ENCODE assay signal across 1 cellular context in the genomic region with DNA sequence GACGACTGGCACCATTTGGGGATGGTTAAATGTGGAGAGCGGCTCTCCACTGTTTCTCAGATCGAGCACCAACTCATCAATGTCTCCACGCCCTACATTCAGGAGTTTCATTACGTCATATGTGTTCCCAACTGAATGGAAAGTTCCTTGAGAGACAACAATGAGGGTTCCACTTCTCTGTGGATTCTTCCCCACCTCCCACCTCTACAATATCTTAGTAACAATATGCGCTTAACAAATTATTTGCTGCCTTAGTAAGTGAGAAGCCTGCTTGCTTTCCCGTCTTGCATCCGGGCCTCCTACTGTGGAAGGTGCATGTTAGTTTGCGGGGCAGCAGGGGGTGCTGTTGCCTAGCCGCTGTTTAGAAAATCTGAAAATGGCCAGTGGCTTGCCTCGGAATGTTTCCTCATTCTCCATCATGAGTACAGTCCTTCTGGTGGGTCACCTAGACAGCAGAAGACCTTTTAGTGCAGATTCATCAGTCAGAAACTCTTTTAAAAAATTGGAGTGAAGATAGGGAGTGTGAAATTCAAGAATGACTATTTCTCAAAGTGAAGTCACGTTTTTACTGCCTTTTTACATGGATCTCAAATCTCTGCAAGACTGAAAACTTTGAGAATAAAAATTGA.
TF ChIP-seq lines count a peak whose summit lies in the region.

No MANE protein-coding gene starts in this region.

TF ChIP-seq in K562, 482 proteins besides CTCF, POLR2A, EP300 and RAD21 (continued from another document and continues in another):
- TF ChIP-seq, protein P1, sequence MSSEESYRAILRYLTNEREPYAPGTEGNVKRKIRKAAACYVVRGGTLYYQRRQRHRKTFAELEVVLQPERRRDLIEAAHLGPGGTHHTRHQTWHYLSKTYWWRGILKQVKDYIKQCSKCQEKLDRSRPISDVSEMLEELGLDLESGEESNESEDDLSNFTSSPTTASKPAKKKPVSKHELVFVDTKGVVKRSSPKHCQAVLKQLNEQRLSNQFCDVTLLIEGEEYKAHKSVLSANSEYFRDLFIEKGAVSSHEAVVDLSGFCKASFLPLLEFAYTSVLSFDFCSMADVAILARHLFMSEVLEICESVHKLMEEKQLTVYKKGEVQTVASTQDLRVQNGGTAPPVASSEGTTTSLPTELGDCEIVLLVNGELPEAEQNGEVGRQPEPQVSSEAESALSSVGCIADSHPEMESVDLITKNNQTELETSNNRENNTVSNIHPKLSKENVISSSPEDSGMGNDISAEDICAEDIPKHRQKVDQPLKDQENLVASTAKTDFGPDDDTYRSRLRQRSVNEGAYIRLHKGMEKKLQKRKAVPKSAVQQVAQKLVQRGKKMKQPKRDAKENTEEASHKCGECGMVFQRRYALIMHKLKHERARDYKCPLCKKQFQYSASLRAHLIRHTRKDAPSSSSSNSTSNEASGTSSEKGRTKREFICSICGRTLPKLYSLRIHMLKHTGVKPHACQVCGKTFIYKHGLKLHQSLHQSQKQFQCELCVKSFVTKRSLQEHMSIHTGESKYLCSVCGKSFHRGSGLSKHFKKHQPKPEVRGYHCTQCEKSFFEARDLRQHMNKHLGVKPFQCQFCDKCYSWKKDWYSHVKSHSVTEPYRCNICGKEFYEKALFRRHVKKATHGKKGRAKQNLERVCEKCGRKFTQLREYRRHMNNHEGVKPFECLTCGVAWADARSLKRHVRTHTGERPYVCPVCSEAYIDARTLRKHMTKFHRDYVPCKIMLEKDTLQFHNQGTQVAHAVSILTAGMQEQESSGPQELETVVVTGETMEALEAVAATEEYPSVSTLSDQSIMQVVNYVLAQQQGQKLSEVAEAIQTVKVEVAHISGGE (CRISPR knock-in tag; IDR thresholded peaks at IDR 0.05) = no peak
- no peak for TF ChIP-seq ZZZ3 (IDR thresholded peaks at IDR 0.05)
- no peak for TF ChIP-seq MEIS2 (IDR thresholded peaks at IDR 0.05; ENCODE audit: partially characterized antibody)
- TF ChIP-seq SMAD4 (CRISPR knock-in tag; conservative IDR thresholded peaks at IDR 0.05) = no peak
- TF ChIP-seq ZNF507 (tag; conservative IDR thresholded peaks at IDR 0.05) = no peak
- TF ChIP-seq, protein P2, sequence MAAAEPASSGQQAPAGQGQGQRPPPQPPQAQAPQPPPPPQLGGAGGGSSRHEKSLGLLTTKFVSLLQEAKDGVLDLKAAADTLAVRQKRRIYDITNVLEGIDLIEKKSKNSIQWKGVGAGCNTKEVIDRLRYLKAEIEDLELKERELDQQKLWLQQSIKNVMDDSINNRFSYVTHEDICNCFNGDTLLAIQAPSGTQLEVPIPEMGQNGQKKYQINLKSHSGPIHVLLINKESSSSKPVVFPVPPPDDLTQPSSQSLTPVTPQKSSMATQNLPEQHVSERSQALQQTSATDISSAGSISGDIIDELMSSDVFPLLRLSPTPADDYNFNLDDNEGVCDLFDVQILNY (CRISPR knock-in tag; IDR thresholded peaks at IDR 0.05) = no peak
- TF ChIP-seq ADNP (tag; IDR thresholded peaks at IDR 0.05) = no peak
- no peak for TF ChIP-seq PML (IDR thresholded peaks at IDR 0.05; ENCODE audit: low read length)
- TF ChIP-seq RFX7 (CRISPR knock-in tag; IDR thresholded peaks at IDR 0.05) = no peak
- TF ChIP-seq, protein P3, sequence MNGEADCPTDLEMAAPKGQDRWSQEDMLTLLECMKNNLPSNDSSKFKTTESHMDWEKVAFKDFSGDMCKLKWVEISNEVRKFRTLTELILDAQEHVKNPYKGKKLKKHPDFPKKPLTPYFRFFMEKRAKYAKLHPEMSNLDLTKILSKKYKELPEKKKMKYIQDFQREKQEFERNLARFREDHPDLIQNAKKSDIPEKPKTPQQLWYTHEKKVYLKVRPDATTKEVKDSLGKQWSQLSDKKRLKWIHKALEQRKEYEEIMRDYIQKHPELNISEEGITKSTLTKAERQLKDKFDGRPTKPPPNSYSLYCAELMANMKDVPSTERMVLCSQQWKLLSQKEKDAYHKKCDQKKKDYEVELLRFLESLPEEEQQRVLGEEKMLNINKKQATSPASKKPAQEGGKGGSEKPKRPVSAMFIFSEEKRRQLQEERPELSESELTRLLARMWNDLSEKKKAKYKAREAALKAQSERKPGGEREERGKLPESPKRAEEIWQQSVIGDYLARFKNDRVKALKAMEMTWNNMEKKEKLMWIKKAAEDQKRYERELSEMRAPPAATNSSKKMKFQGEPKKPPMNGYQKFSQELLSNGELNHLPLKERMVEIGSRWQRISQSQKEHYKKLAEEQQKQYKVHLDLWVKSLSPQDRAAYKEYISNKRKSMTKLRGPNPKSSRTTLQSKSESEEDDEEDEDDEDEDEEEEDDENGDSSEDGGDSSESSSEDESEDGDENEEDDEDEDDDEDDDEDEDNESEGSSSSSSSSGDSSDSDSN (IDR thresholded peaks at IDR 0.05; ENCODE audit: borderline replicate concordance in 1 of 2, low read depth in 2 of 2, low read length in 2 of 2) = no peak
- TF ChIP-seq ZNF696 (CRISPR knock-in tag; conservative IDR thresholded peaks at IDR 0.05) = no peak
- no peak for TF ChIP-seq CBFA2T2 (conservative IDR thresholded peaks at IDR 0.05)
- TF ChIP-seq STAG1 (CRISPR knock-in tag; IDR thresholded peaks at IDR 0.05; ENCODE audit: borderline replicate concordance) = peak; percentile 69; the same call in 1 of the 2 replicates
- TF ChIP-seq ATF1 (CRISPR knock-in tag; IDR thresholded peaks at IDR 0.05) = no peak
- TF ChIP-seq ATF1 (tag; IDR thresholded peaks at IDR 0.05) = 0 out of 2 replicates have a peak, but pooled peaks have one; percentile 21
- TF ChIP-seq KLF1 (tag; IDR thresholded peaks at IDR 0.05) = no peak
- TF ChIP-seq SMC3 (conservative IDR thresholded peaks at IDR 0.05; ENCODE audit: insufficient read depth, low read depth, low read length) = peak; percentile 72
- TF ChIP-seq ZNF561 (CRISPR knock-in tag; conservative IDR thresholded peaks at IDR 0.05) = no peak
- TF ChIP-seq WHSC1 (IDR thresholded peaks at IDR 0.05; ENCODE audit: low read length) = no peak
- TF ChIP-seq HDAC2 (IDR thresholded peaks at IDR 0.05) = no peak
- TF ChIP-seq ZNF408 (CRISPR knock-in tag; IDR thresholded peaks at IDR 0.05; ENCODE audit: low read depth) = no peak
- TF ChIP-seq NFIC (IDR thresholded peaks at IDR 0.05) = no peak
- TF ChIP-seq ZFX (CRISPR knock-in tag; IDR thresholded peaks at IDR 0.05) = no peak
- TF ChIP-seq NR1H2 (CRISPR knock-in tag; IDR thresholded peaks at IDR 0.05) = no peak
- TF ChIP-seq, protein P4, sequence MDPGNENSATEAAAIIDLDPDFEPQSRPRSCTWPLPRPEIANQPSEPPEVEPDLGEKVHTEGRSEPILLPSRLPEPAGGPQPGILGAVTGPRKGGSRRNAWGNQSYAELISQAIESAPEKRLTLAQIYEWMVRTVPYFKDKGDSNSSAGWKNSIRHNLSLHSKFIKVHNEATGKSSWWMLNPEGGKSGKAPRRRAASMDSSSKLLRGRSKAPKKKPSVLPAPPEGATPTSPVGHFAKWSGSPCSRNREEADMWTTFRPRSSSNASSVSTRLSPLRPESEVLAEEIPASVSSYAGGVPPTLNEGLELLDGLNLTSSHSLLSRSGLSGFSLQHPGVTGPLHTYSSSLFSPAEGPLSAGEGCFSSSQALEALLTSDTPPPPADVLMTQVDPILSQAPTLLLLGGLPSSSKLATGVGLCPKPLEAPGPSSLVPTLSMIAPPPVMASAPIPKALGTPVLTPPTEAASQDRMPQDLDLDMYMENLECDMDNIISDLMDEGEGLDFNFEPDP (CRISPR knock-in tag; IDR thresholded peaks at IDR 0.05) = no peak
- TF ChIP-seq GTF2E2 (tag; IDR thresholded peaks at IDR 0.05) = no peak
- TF ChIP-seq PHF8 (IDR thresholded peaks at IDR 0.05; ENCODE audit: borderline replicate concordance, low read length) = no peak
- TF ChIP-seq TEAD1 (CRISPR knock-in tag; IDR thresholded peaks at IDR 0.05) = 0 out of 4 replicates have a peak, but pooled peaks of 1 of the 2 experiments have one; percentile 38
- TF ChIP-seq NFIX (CRISPR knock-in tag; IDR thresholded peaks at IDR 0.05; ENCODE audit: low read depth) = no peak
- TF ChIP-seq, protein P5, sequence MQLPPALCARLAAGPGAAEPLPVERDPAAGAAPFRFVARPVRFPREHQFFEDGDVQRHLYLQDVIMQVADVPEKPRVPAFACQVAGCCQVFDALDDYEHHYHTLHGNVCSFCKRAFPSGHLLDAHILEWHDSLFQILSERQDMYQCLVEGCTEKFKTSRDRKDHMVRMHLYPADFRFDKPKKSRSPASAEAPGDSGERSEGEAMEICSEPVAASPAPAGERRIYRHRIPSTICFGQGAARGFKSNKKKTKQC (CRISPR knock-in tag; IDR thresholded peaks at IDR 0.05) = no peak
- no peak for TF ChIP-seq RBM22 (IDR thresholded peaks at IDR 0.05; ENCODE audit: low read depth, low read length, poor library complexity, severe bottlenecking)
- TF ChIP-seq, protein P6, sequence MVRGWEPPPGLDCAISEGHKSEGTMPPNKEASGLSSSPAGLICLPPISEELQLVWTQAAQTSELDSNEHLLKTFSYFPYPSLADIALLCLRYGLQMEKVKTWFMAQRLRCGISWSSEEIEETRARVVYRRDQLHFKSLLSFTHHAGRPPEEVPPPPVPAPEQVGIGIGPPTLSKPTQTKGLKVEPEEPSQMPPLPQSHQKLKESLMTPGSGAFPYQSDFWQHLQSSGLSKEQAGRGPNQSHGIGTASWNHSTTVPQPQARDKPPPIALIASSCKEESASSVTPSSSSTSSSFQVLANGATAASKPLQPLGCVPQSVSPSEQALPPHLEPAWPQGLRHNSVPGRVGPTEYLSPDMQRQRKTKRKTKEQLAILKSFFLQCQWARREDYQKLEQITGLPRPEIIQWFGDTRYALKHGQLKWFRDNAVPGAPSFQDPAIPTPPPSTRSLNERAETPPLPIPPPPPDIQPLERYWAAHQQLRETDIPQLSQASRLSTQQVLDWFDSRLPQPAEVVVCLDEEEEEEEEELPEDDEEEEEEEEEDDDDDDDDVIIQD (CRISPR knock-in tag; IDR thresholded peaks at IDR 0.05) = no peak
- TF ChIP-seq MAZ (CRISPR knock-in tag; conservative IDR thresholded peaks at IDR 0.05 in 1 of 2, IDR thresholded peaks at IDR 0.05 in 1 of 2) = no peak
- TF ChIP-seq SAFB2 (IDR thresholded peaks at IDR 0.05; ENCODE audit: borderline replicate concordance, low read depth, low read length, severe bottlenecking) = no peak
- TF ChIP-seq, protein P7, sequence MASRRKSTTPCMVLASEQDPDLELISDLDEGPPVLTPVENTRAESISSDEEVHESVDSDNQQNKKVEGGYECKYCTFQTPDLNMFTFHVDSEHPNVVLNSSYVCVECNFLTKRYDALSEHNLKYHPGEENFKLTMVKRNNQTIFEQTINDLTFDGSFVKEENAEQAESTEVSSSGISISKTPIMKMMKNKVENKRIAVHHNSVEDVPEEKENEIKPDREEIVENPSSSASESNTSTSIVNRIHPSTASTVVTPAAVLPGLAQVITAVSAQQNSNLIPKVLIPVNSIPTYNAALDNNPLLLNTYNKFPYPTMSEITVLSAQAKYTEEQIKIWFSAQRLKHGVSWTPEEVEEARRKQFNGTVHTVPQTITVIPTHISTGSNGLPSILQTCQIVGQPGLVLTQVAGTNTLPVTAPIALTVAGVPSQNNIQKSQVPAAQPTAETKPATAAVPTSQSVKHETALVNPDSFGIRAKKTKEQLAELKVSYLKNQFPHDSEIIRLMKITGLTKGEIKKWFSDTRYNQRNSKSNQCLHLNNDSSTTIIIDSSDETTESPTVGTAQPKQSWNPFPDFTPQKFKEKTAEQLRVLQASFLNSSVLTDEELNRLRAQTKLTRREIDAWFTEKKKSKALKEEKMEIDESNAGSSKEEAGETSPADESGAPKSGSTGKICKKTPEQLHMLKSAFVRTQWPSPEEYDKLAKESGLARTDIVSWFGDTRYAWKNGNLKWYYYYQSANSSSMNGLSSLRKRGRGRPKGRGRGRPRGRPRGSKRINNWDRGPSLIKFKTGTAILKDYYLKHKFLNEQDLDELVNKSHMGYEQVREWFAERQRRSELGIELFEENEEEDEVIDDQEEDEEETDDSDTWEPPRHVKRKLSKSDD (conservative IDR thresholded peaks at IDR 0.05; ENCODE audit: low read length) = no peak
- TF ChIP-seq, protein P8, sequence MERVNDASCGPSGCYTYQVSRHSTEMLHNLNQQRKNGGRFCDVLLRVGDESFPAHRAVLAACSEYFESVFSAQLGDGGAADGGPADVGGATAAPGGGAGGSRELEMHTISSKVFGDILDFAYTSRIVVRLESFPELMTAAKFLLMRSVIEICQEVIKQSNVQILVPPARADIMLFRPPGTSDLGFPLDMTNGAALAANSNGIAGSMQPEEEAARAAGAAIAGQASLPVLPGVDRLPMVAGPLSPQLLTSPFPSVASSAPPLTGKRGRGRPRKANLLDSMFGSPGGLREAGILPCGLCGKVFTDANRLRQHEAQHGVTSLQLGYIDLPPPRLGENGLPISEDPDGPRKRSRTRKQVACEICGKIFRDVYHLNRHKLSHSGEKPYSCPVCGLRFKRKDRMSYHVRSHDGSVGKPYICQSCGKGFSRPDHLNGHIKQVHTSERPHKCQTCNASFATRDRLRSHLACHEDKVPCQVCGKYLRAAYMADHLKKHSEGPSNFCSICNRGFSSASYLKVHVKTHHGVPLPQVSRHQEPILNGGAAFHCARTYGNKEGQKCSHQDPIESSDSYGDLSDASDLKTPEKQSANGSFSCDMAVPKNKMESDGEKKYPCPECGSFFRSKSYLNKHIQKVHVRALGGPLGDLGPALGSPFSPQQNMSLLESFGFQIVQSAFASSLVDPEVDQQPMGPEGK (CRISPR knock-in tag; IDR thresholded peaks at IDR 0.05; ENCODE audit: borderline replicate concordance) = no peak
- TF ChIP-seq PHF20 (IDR thresholded peaks at IDR 0.05; ENCODE audit: partially characterized antibody) = no peak
- no peak for TF ChIP-seq CBX5 (IDR thresholded peaks at IDR 0.05; ENCODE audit: borderline replicate concordance, low read depth)
- TF ChIP-seq ZNF354B (CRISPR knock-in tag; IDR thresholded peaks at IDR 0.05) = no peak
- TF ChIP-seq SNRNP70 (optimal IDR thresholded peaks at IDR 0.05; ENCODE audit: low read depth, low read length) = no peak
- no peak for TF ChIP-seq KLF6 (CRISPR knock-in tag; IDR thresholded peaks at IDR 0.05; ENCODE audit: borderline replicate concordance)
- peak in 2 of 3 experiments; percentile 27 to 44 for TF ChIP-seq YY1 (IDR thresholded peaks at IDR 0.05; ENCODE audit: borderline replicate concordance in 1 of 3, control insufficient read depth in 1 of 3, extremely low read depth in 1 of 3, insufficient read depth in 3 of 3, insufficient read length in 1 of 3, insufficient replicate concordance in 2 of 3, low read depth in 1 of 3, low read length in 2 of 3)
- TF ChIP-seq HMG20A (CRISPR knock-in tag; conservative IDR thresholded peaks at IDR 0.05) = no peak
- TF ChIP-seq ETV1 (tag; conservative IDR thresholded peaks at IDR 0.05; ENCODE audit: low read depth) = no peak
- TF ChIP-seq NCOA6 (IDR thresholded peaks at IDR 0.05) = no peak
- TF ChIP-seq, protein P9, sequence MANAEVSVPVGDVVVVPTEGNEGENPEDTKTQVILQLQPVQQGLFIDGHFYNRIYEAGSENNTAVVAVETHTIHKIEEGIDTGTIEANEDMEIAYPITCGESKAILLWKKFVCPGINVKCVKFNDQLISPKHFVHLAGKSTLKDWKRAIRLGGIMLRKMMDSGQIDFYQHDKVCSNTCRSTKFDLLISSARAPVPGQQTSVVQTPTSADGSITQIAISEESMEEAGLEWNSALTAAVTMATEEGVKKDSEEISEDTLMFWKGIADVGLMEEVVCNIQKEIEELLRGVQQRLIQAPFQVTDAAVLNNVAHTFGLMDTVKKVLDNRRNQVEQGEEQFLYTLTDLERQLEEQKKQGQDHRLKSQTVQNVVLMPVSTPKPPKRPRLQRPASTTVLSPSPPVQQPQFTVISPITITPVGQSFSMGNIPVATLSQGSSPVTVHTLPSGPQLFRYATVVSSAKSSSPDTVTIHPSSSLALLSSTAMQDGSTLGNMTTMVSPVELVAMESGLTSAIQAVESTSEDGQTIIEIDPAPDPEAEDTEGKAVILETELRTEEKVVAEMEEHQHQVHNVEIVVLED (CRISPR knock-in tag; IDR thresholded peaks at IDR 0.05) = no peak
- no peak for TF ChIP-seq PRPF4 (IDR thresholded peaks at IDR 0.05; ENCODE audit: insufficient read depth, low read depth, low read length, poor library complexity, severe bottlenecking)
- no peak for TF ChIP-seq TEAD4 (IDR thresholded peaks at IDR 0.05; ENCODE audit: low read length)
- TF ChIP-seq TEAD4 (CRISPR knock-in tag; IDR thresholded peaks at IDR 0.05; ENCODE audit: borderline replicate concordance) = no peak
